21 cellular contexts compared by ENCODE assay signal in the genomic region with DNA sequence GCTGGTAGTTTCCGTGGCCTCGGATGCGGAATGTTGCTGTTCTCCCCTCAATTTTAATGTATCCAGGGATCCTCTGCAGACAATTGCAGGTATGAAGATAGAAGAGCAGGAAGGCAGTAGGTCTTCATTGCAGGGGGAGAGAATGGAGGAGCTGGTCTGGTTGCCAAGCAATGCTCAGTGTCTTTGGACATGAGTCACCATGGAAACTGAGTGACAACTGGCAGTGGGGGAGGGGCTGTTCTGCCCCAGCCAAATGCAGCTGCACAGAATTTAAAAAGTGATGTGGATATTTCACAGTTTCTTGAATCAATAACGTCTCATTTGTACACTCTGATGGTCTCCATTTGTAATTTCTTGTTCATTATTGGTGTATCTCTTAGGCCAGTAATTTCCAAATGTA. TPM values are rescaled to one million over a fixed set of nuclear protein-coding genes. Genes with fewer than 3 reads are reported as not detected.
DNase-seq lines count a peak whose midpoint lies in the region; ATAC-seq lines count a peak whose summit lies in the region.
"Had no signal": no experiment of that assay in that cellular context is flagged by ENCODE, and none has a peak within 500 bp of the region (broad histone marks: within the 10 kb centered on the region; RNA-seq: fewer than 3 reads in every experiment).

No MANE protein-coding gene starts in this region.

- DNase-seq in DMS 273 (lab: John Stamatoyannopoulos, UW; ENCODE audit: unreplicated experiment): peak; percentile 10
- no peak for DNase-seq in DMS 273 treated with DMSO at 0.1 percent for 48 hours (lab: John Stamatoyannopoulos, UW)
- peak in 37 of 58 donors; percentile 2 to 69 (median 35) for DNase-seq in anterior cingulate cortex (lab: John Stamatoyannopoulos, UW)
- peak in 31 of 51 donors; percentile 15 to 69 (median 40) for DNase-seq in hypothalamus (lab: John Stamatoyannopoulos, UW)
- peak; percentile 66 for DNase-seq in pons (ENCODE audit: low spot score)
- no peak for DNase-seq in NCI-H1436 treated with DMSO at 0.1 percent for 48 hours (lab: John Stamatoyannopoulos, UW)
- DNase-seq in activated CD4-positive, alpha-beta T cell treated with anti-CD3 and anti-CD28 coated beads, Interleukin-2, amount 10 ng/mL, durations not matched to agents 7 days and 5 days: no peak
- DNase-seq in activated T-cell treated with anti-CD3 and anti-CD28 coated beads, Interleukin-2, amount 50 U/mL, for 72 hours: no peak
- DNase-seq: Calu3; CD4-positive, alpha-beta memory T cell; DMS79; H9; Kasumi-1; MM.1S; NCI-H1092 treated with DMSO at 0.1 percent for 48 hours; NCI-H187 treated with DMSO at 0.1 percent for 48 hours; NCI-H526; NK-92 treated with Interleukin-12 subunit alpha and Interleukin-12 subunit beta, amount 100 ng/mL, for 24 hours; SHP77 had no signal

- no peaks in the 10 kb centered on the region for H3K4me1 Mint-ChIP-seq in activated CD4-positive, alpha-beta T cell treated with anti-CD3 and anti-CD28 coated beads, Interleukin-2, amount 10 ng/mL, durations not matched to agents 7 days and 5 days
- H3K4me1 Mint-ChIP-seq in activated T-cell treated with anti-CD3 and anti-CD28 coated beads, Interleukin-2, amount 50 U/mL, for 72 hours (ENCODE audit: low read depth): no peaks in the 10 kb centered on the region
- H3K4me1 Mint-ChIP-seq: CD4-positive, alpha-beta memory T cell; H9 had no signal

- H3K4me3 Mint-ChIP-seq in activated CD4-positive, alpha-beta T cell treated with anti-CD3 and anti-CD28 coated beads, Interleukin-2, amount 10 ng/mL, durations not matched to agents 7 days and 5 days: no peak overlapping the region
- no peak overlapping the region for H3K4me3 Mint-ChIP-seq in activated T-cell treated with anti-CD3 and anti-CD28 coated beads, Interleukin-2, amount 50 U/mL, for 72 hours
- H3K4me3 Mint-ChIP-seq: CD4-positive, alpha-beta memory T cell; H9 had no signal

- no peak overlapping the region for H3K27ac Mint-ChIP-seq in activated CD4-positive, alpha-beta T cell treated with anti-CD3 and anti-CD28 coated beads, Interleukin-2, amount 10 ng/mL, durations not matched to agents 7 days and 5 days
- no peak overlapping the region for H3K27ac Mint-ChIP-seq in activated T-cell treated with anti-CD3 and anti-CD28 coated beads, Interleukin-2, amount 50 U/mL, for 72 hours
- H3K27ac Mint-ChIP-seq: CD4-positive, alpha-beta memory T cell; H9 had no signal

- CTCF ChIA-PET in activated CD4-positive, alpha-beta T cell treated with anti-CD3 and anti-CD28 coated beads, Interleukin-2, amount 10 ng/mL, durations not matched to agents 7 days and 5 days (lab: Charles Lee): no interaction called here

- H3K9me3 Mint-ChIP-seq in activated CD4-positive, alpha-beta T cell treated with anti-CD3 and anti-CD28 coated beads, Interleukin-2, amount 10 ng/mL, durations not matched to agents 7 days and 5 days: peaks cover 38% of the 10 kb centered on the region
- H3K9me3 Mint-ChIP-seq in activated T-cell treated with anti-CD3 and anti-CD28 coated beads, Interleukin-2, amount 50 U/mL, for 72 hours: peaks cover 17 to 24% of the 10 kb centered on the region in 2 donors

- POLR2A ChIA-PET in activated CD4-positive, alpha-beta T cell treated with anti-CD3 and anti-CD28 coated beads, Interleukin-2, amount 10 ng/mL, durations not matched to agents 7 days and 5 days (lab: Charles Lee): no interaction called here

- H3K36me3 Mint-ChIP-seq in activated CD4-positive, alpha-beta T cell treated with anti-CD3 and anti-CD28 coated beads, Interleukin-2, amount 10 ng/mL, durations not matched to agents 7 days and 5 days (ENCODE audit: low read depth): no peaks in the 10 kb centered on the region
- peaks cover 14 to 24% of the 10 kb centered on the region in 2 donors for H3K36me3 Mint-ChIP-seq in activated T-cell treated with anti-CD3 and anti-CD28 coated beads, Interleukin-2, amount 50 U/mL, for 72 hours (ENCODE audit: insufficient read depth in 2 of 2)

- ATAC-seq in activated T-cell treated with anti-CD3 and anti-CD28 coated beads, Interleukin-2, amount 50 U/mL, for 72 hours (replicated peaks in 1 of 2): no peak

- H3K27me3 Mint-ChIP-seq in activated CD4-positive, alpha-beta T cell treated with anti-CD3 and anti-CD28 coated beads, Interleukin-2, amount 10 ng/mL, durations not matched to agents 7 days and 5 days: no peaks in the 10 kb centered on the region
- H3K27me3 Mint-ChIP-seq in activated T-cell treated with anti-CD3 and anti-CD28 coated beads, Interleukin-2, amount 50 U/mL, for 72 hours (ENCODE audit: low read depth): no peaks in the 10 kb centered on the region
- H3K27me3 Mint-ChIP-seq: CD4-positive, alpha-beta memory T cell had no signal

RNA-seq across cellular contexts. Expression of a gene that starts 56.2 kb away (rescaled TPM):
- total RNA-seq in activated CD4-positive, alpha-beta T cell treated with anti-CD3 and anti-CD28 coated beads, Interleukin-2, amount 10 ng/mL, durations not matched to agents 7 days and 5 days: 1 to 10 TPM; 1.4 to 1.7 TPM
- 1 to 10 TPM in 1 of 2 donors, under 1 TPM in 1; 0.53 to 1.3 TPM for total RNA-seq in activated T-cell treated with anti-CD3 and anti-CD28 coated beads, Interleukin-2, amount 50 U/mL, for 72 hours
- total RNA-seq: Calu3, G401, OCI-LY7 had no signal

Comparison
In these comparisons a context has a peak if more than half of its experiments do, and no peak if none do; other contexts are left out.
1. DNase-seq: peak in DMS 273 (single experiment), anterior cingulate cortex (37 of 58), hypothalamus (31 of 51) and pons (single experiment); none in DMS 273 treated with DMSO at 0.1 percent for 48 hours (single experiment), NCI-H1436 treated with DMSO at 0.1 percent for 48 hours (single experiment), activated CD4-positive, alpha-beta T cell treated with anti-CD3 and anti-CD28 coated beads, Interleukin-2, amount 10 ng/mL, durations not matched to agents 7 days and 5 days (single experiment) and activated T-cell treated with anti-CD3 and anti-CD28 coated beads, Interleukin-2, amount 50 U/mL, for 72 hours (0 of 2).